ENCODE assay signal across 8 cellular contexts in genomic region chr11:67390947-67391303, GRCh38. TPM values are rescaled to one million over a fixed set of nuclear protein-coding genes. Genes with fewer than 3 reads are reported as not detected.
DNase-seq lines count a peak whose midpoint lies in the region; ATAC-seq and TF ChIP-seq lines count a peak whose summit lies in the region.

No MANE protein-coding gene starts in this region.

- H3K4me1 ChIP-seq in SK-N-SH (ENCODE audit: control insufficient read depth in 1 of 2, insufficient read depth in 2 of 2, low read depth in 1 of 2, low read length in 1 of 2) (peaks cover 0 to 13% of the 10 kb centered on the region in 2 experiments; a peak in 1 of 4 replicates), subcutaneous abdominal adipose tissue (ENCODE audit: control insufficient read depth in 5 of 5, insufficient read depth in 5 of 5, low read length in 5 of 5) (peaks cover 1 to 26% (median 23%) of the 10 kb centered on the region in 5 donors)

- H3K27ac ChIP-seq in SK-N-SH (ENCODE audit: low read depth in 2 of 2, low read length in 1 of 2) (peak overlapping the region; percentile 80 to 82), subcutaneous abdominal adipose tissue (ENCODE audit: low read depth, low read length) (peak overlapping the region; percentile 86)

- peak overlapping the region; percentile 97 for H3K9ac ChIP-seq in SK-N-SH
- H3K9ac ChIP-seq in subcutaneous abdominal adipose tissue (ENCODE audit: low read length in 5 of 5), result peak overlapping the region; percentile 85 to 92 (median 87)

- H3K9me2 ChIP-seq in SK-N-SH, result no peaks in the 10 kb centered on the region

- H3K4me3 Mint-ChIP-seq in activated naive CD8-positive, alpha-beta T cell treated with anti-CD3 and anti-CD28 coated beads, Interleukin-2, amount 50 U/mL, for 24 hours, result peak overlapping the region; percentile 92

- CTCF ChIA-PET in SK-N-SH (lab: Yijun Ruan, JAX), result interaction anchor here (1.0 to 2.7 kb wide), 11 partner anchors 9 to 224 kb away, joined by 3 to 53 read pairs (median 6); partner anchors contain the start of genes CLCF1 and PPP1CA

- H3K9me3 ChIP-seq in SK-N-SH, result no peaks in the 10 kb centered on the region
- no peaks in the 10 kb centered on the region for H3K9me3 ChIP-seq in subcutaneous abdominal adipose tissue (ENCODE audit: control insufficient read depth in 5 of 5, low read length in 5 of 5)

- DNase-seq in SK-N-SH (no peak), kidney epithelial cell (ENCODE audit: low read depth) (no peak), omental fat pad (ENCODE audit: low spot score) (no peak)
- DNase-seq in activated naive CD8-positive, alpha-beta T cell treated with anti-CD3 and anti-CD28 coated beads, Interleukin-2, amount 50 U/mL, for 24 hours, result no peak
- DNase-seq in stimulated activated CD4-positive, alpha-beta T cell treated with anti-CD3 and anti-CD28 coated beads, Interleukin-4, amount 100 ng/mL, for 24 hours, result no peak

- H3K4me3 ChIP-seq in SK-N-SH (ENCODE audit: low read depth in 2 of 2, low read length in 1 of 2), result peak overlapping the region; percentile 76 to 98
- H3K4me3 ChIP-seq in kidney epithelial cell (ENCODE audit: low read depth, low read length), result peak overlapping the region; percentile 75
- H3K4me3 ChIP-seq in subcutaneous abdominal adipose tissue (ENCODE audit: low read depth in 1 of 5, low read length in 5 of 5), result peak overlapping the region; percentile 85 to 93 (median 88)

- TF ChIP-seq RAD21 in SK-N-SH (IDR thresholded peaks at IDR 0.05; ENCODE audit: low read length), result no peak

- 18% methylated on average over 15 of the region's 15 CpGs for WGBS in SK-N-SH (ENCODE audit: low lambda C conversion rate)

- no peaks in the 10 kb centered on the region for H4K20me1 ChIP-seq in SK-N-SH (ENCODE audit: insufficient read depth)

- no peak for ATAC-seq in SK-N-SH treated with all-trans-retinoic acid at 6 μM for 48 hours
- ATAC-seq in activated naive CD8-positive, alpha-beta T cell treated with anti-CD3 and anti-CD28 coated beads, Interleukin-2, amount 50 U/mL, for 24 hours, result no peak
- no peak for ATAC-seq in omental fat pad (ENCODE audit: low FRiP score)
- no peak for ATAC-seq in GM18861 (IDR thresholded peaks at IDR 0.05; ENCODE audit: unreplicated experiment)

- no peaks in the 10 kb centered on the region for H3K27me3 Mint-ChIP-seq in activated naive CD8-positive, alpha-beta T cell treated with anti-CD3 and anti-CD28 coated beads, Interleukin-2, amount 50 U/mL, for 24 hours

- H3K27me3 ChIP-seq in SK-N-SH (ENCODE audit: insufficient read depth), result no peaks in the 10 kb centered on the region
- H3K27me3 ChIP-seq in kidney epithelial cell (ENCODE audit: control insufficient read depth, insufficient read depth, low read length), result no peaks in the 10 kb centered on the region
- H3K27me3 ChIP-seq in subcutaneous abdominal adipose tissue (ENCODE audit: control insufficient read depth in 5 of 5, insufficient read depth in 4 of 5, low read length in 5 of 5), result no peaks in the 10 kb centered on the region

- H3K4me1 Mint-ChIP-seq in activated naive CD8-positive, alpha-beta T cell treated with anti-CD3 and anti-CD28 coated beads, Interleukin-2, amount 50 U/mL, for 24 hours, result peaks cover 35% of the 10 kb centered on the region

- H2AFZ ChIP-seq in SK-N-SH (ENCODE audit: low read depth), result peak overlapping the region; percentile 92; the same call in 1 of the 2 replicates

- peak overlapping the region; percentile 81 for H3K27ac Mint-ChIP-seq in activated naive CD8-positive, alpha-beta T cell treated with anti-CD3 and anti-CD28 coated beads, Interleukin-2, amount 50 U/mL, for 24 hours

- POLR2A ChIA-PET in SK-N-SH (lab: Yijun Ruan, JAX), result interaction anchor here (0.6 to 2.6 kb wide), 6 partner anchors 10 to 129 kb away, joined by 3 to 32 read pairs (median 4); partner anchors contain the start of genes PITPNM1, POLD4 and PPP1CA

- H3K79me2 ChIP-seq in SK-N-SH (ENCODE audit: insufficient read depth), result peaks cover 23% of the 10 kb centered on the region

- H3K9me3 Mint-ChIP-seq in activated naive CD8-positive, alpha-beta T cell treated with anti-CD3 and anti-CD28 coated beads, Interleukin-2, amount 50 U/mL, for 24 hours, result no peaks in the 10 kb centered on the region

- H3F3A ChIP-seq in SK-N-SH (replicated peaks; ENCODE audit: insufficient read depth), result peaks cover 14% of the 10 kb centered on the region

- peaks cover 5% of the 10 kb centered on the region for H3K36me3 Mint-ChIP-seq in activated naive CD8-positive, alpha-beta T cell treated with anti-CD3 and anti-CD28 coated beads, Interleukin-2, amount 50 U/mL, for 24 hours (ENCODE audit: low read depth)

- H3K4me2 ChIP-seq in SK-N-SH, result peak overlapping the region; percentile 99

- TF ChIP-seq CTCF in SK-N-SH (IDR thresholded peaks at IDR 0.05) (no peak), kidney epithelial cell (IDR thresholded peaks at IDR 0.05; ENCODE audit: insufficient read depth, low read length, poor library complexity, severe bottlenecking) (no peak), omental fat pad (IDR thresholded peaks at IDR 0.05) (no peak)

- TF ChIP-seq EP300 in SK-N-SH (IDR thresholded peaks at IDR 0.05; ENCODE audit: borderline replicate concordance in 1 of 2, low read depth in 1 of 2, low read length in 1 of 2), result no peak

- H3K36me3 ChIP-seq in SK-N-SH (replicated peaks in 1 of 2; ENCODE audit: control insufficient read depth in 1 of 2, insufficient read depth in 2 of 2, low read length in 1 of 2) (no peaks in the 10 kb centered on the region), kidney epithelial cell (ENCODE audit: control insufficient read depth, insufficient read depth, low read length) (no peaks in the 10 kb centered on the region), subcutaneous abdominal adipose tissue (ENCODE audit: control insufficient read depth in 5 of 5, insufficient read depth in 5 of 5, low read length in 5 of 5) (peaks cover 0 to 16% (median 4%) of the 10 kb centered on the region in 5 donors)

TF ChIP-seq in SK-N-SH, 30 proteins besides CTCF, POLR2A, EP300 and RAD21 (continues in another document):
- TF ChIP-seq, protein P1, sequence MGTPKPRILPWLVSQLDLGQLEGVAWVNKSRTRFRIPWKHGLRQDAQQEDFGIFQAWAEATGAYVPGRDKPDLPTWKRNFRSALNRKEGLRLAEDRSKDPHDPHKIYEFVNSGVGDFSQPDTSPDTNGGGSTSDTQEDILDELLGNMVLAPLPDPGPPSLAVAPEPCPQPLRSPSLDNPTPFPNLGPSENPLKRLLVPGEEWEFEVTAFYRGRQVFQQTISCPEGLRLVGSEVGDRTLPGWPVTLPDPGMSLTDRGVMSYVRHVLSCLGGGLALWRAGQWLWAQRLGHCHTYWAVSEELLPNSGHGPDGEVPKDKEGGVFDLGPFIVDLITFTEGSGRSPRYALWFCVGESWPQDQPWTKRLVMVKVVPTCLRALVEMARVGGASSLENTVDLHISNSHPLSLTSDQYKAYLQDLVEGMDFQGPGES (IDR thresholded peaks at IDR 0.05; ENCODE audit: low read depth, low read length), result no peak
- TF ChIP-seq YY1 (IDR thresholded peaks at IDR 0.05; ENCODE audit: low read depth), result no peak
- TF ChIP-seq FOXJ3 (CRISPR knock-in tag; IDR thresholded peaks at IDR 0.05), result no peak

TF ChIP-seq in SK-N-SH treated with all-trans-retinoic acid at 6 μM for 48 hours, 23 proteins besides CTCF, POLR2A, EP300 and RAD21:
- TF ChIP-seq ZFP3 (CRISPR knock-in tag; IDR thresholded peaks at IDR 0.05) (no peak), CSRNP3 (CRISPR knock-in tag; IDR thresholded peaks at IDR 0.05) (no peak), SNAI2 (CRISPR knock-in tag; IDR thresholded peaks at IDR 0.05) (no peak), TCF4 (CRISPR knock-in tag; IDR thresholded peaks at IDR 0.05; ENCODE audit: borderline replicate concordance) (no peak), ISL1 (CRISPR knock-in tag; IDR thresholded peaks at IDR 0.05) (no peak)
TF ChIP-seq in SK-N-SH treated with all-trans-retinoic acid at 6 μM for 48 hours: peak in this region for 0.

RNA-seq across cellular contexts. Expression of gene RAD9A, which starts 0.9 kb away (rescaled TPM):
- polyA plus RNA-seq in SK-N-SH (2012; rRNA removed), result 21.5 and 22.3 TPM in 2 replicates
- polyA plus RNA-seq in SK-N-SH (2012; cell fraction: cytosol; rRNA removed), result 4.8 and 8.6 TPM in 2 replicates
- polyA plus RNA-seq in SK-N-SH (2012; cell fraction: nucleus; rRNA removed), result 100 and 114 TPM in 2 replicates
- total RNA-seq in kidney epithelial cell, result 8.3 and 13.6 TPM in 2 replicates
- total RNA-seq in omental fat pad, result 10 to 100 TPM in 2 of 4 donors, 1 to 10 TPM in 2; 5.5 to 18.0 (median 10.4) TPM

RNA-seq across cellular contexts. Expression of gene PPP1CA, which starts 10.7 kb away (rescaled TPM):
- polyA plus RNA-seq in SK-N-SH (2012; rRNA removed), result 210 and 261 TPM in 2 replicates
- 130 and 175 TPM in 2 replicates for polyA plus RNA-seq in SK-N-SH (2012; cell fraction: cytosol; rRNA removed)
- 181 and 248 TPM in 2 replicates for polyA plus RNA-seq in SK-N-SH (2012; cell fraction: nucleus; rRNA removed)
- total RNA-seq in kidney epithelial cell, result 309 and 319 TPM in 2 replicates
- total RNA-seq in omental fat pad, result 100 to 1,000 TPM in 2 of 4 donors, 10 to 100 TPM in 2; 91.9 to 110 (median 97.6) TPM

RNA-seq across cellular contexts. Expression of gene TBC1D10C, which starts 13.0 kb away (rescaled TPM):
- 0.05 TPM in 1 of 2 replicates, not detected in the other for polyA plus RNA-seq in SK-N-SH (2012; rRNA removed)
- polyA plus RNA-seq in SK-N-SH (2012; cell fraction: cytosol; rRNA removed), result not detected in 2 replicates
- 0.08 and 0.31 TPM in 2 replicates for polyA plus RNA-seq in SK-N-SH (2012; cell fraction: nucleus; rRNA removed)
- 0.84 and 1.0 TPM in 2 replicates for total RNA-seq in kidney epithelial cell
- 1 to 10 TPM; 1.6 to 7.1 (median 3.4) TPM for total RNA-seq in omental fat pad

RNA-seq across cellular contexts. Expression of gene CLCF1, which starts 17.5 kb away (rescaled TPM):
- 27.0 and 27.7 TPM in 2 replicates for polyA plus RNA-seq in SK-N-SH (2012; rRNA removed)
- 13.3 and 17.5 TPM in 2 replicates for polyA plus RNA-seq in SK-N-SH (2012; cell fraction: cytosol; rRNA removed)
- polyA plus RNA-seq in SK-N-SH (2012; cell fraction: nucleus; rRNA removed), result 61.9 and 75.9 TPM in 2 replicates
- total RNA-seq in kidney epithelial cell (33.1 and 34.3 TPM in 2 replicates), omental fat pad (10 to 100 TPM in 3 of 4 donors, 1 to 10 TPM in 1; 4.1 to 51.4 (median 25.1) TPM)

RNA-seq across cellular contexts. Expression of gene CARNS1, which starts 24.6 kb away (rescaled TPM):
- 0.15 and 0.23 TPM in 2 replicates for polyA plus RNA-seq in SK-N-SH (2012; rRNA removed)
- 0.05 and 0.09 TPM in 2 replicates for polyA plus RNA-seq in SK-N-SH (2012; cell fraction: cytosol; rRNA removed)
- 1.3 and 1.9 TPM in 2 replicates for polyA plus RNA-seq in SK-N-SH (2012; cell fraction: nucleus; rRNA removed)
- total RNA-seq in kidney epithelial cell, result 0.21 and 0.27 TPM in 2 replicates
- 10 to 100 TPM in 1 of 4 donors, 1 to 10 TPM in 2, under 1 TPM in 1; 0.47 to 42.6 (median 7.5) TPM for total RNA-seq in omental fat pad
